Comparison of ENCODE assay signal across 1 cellular context in genomic region chr17:40417609-40418427, GRCh38.
TF ChIP-seq lines count a peak whose summit lies in the region.

A gene with protein sequence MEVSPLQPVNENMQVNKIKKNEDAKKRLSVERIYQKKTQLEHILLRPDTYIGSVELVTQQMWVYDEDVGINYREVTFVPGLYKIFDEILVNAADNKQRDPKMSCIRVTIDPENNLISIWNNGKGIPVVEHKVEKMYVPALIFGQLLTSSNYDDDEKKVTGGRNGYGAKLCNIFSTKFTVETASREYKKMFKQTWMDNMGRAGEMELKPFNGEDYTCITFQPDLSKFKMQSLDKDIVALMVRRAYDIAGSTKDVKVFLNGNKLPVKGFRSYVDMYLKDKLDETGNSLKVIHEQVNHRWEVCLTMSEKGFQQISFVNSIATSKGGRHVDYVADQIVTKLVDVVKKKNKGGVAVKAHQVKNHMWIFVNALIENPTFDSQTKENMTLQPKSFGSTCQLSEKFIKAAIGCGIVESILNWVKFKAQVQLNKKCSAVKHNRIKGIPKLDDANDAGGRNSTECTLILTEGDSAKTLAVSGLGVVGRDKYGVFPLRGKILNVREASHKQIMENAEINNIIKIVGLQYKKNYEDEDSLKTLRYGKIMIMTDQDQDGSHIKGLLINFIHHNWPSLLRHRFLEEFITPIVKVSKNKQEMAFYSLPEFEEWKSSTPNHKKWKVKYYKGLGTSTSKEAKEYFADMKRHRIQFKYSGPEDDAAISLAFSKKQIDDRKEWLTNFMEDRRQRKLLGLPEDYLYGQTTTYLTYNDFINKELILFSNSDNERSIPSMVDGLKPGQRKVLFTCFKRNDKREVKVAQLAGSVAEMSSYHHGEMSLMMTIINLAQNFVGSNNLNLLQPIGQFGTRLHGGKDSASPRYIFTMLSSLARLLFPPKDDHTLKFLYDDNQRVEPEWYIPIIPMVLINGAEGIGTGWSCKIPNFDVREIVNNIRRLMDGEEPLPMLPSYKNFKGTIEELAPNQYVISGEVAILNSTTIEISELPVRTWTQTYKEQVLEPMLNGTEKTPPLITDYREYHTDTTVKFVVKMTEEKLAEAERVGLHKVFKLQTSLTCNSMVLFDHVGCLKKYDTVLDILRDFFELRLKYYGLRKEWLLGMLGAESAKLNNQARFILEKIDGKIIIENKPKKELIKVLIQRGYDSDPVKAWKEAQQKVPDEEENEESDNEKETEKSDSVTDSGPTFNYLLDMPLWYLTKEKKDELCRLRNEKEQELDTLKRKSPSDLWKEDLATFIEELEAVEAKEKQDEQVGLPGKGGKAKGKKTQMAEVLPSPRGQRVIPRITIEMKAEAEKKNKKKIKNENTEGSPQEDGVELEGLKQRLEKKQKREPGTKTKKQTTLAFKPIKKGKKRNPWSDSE (N-terminal part only) (minus strand): TSS chr17:40417896. CDS start chr17:40417791, 105 bp downstream.

TF ChIP-seq in K562, 482 proteins besides CTCF, POLR2A, EP300 and RAD21 (continued from another document and continues in another):
- peak; percentile 92 for TF ChIP-seq CEBPZ (IDR thresholded peaks at IDR 0.05; ENCODE audit: borderline replicate concordance, low read depth, low read length)
- TF ChIP-seq CREB5 (CRISPR knock-in tag; IDR thresholded peaks at IDR 0.05) = no peak
- no peak; the same call in 1 of the 2 replicates for TF ChIP-seq MIER1 (IDR thresholded peaks at IDR 0.05; ENCODE audit: low read depth)
- no peak for TF ChIP-seq GTF3C2 (IDR thresholded peaks at IDR 0.05; ENCODE audit: borderline replicate concordance, extremely low read depth, insufficient read length)
- peak; percentile 97 for TF ChIP-seq RBFOX2 (IDR thresholded peaks at IDR 0.05; ENCODE audit: low read depth, low read length)
- 0 out of 4 replicates have a peak, but pooled peaks of 1 of the 2 experiments have one; percentile 58 for TF ChIP-seq ARNT (IDR thresholded peaks at IDR 0.05)
- no peak for TF ChIP-seq ZNF311 (CRISPR knock-in tag; IDR thresholded peaks at IDR 0.05)
- TF ChIP-seq TCF7 (IDR thresholded peaks at IDR 0.05; ENCODE audit: borderline replicate concordance) = no peak
- TF ChIP-seq JUND (IDR thresholded peaks at IDR 0.05; ENCODE audit: borderline replicate concordance, low read depth, low read length) = peak; percentile 49; the same call in 1 of the 2 replicates
- TF ChIP-seq JUND (tag; IDR thresholded peaks at IDR 0.05; ENCODE audit: borderline replicate concordance, low read depth, low read length) = no peak; the same call in 1 of the 3 replicates
- TF ChIP-seq CHD2 (IDR thresholded peaks at IDR 0.05; ENCODE audit: low read depth, low read length) = peak; percentile 90
- peak; percentile 28; the same call in 1 of the 2 replicates for TF ChIP-seq SIN3B (IDR thresholded peaks at IDR 0.05; ENCODE audit: low read depth)
- peak; percentile 64 for TF ChIP-seq POLR2AphosphoS5 (IDR thresholded peaks at IDR 0.05; ENCODE audit: control insufficient read depth, insufficient read depth, low read depth, low read length)
- peak; percentile 100 for TF ChIP-seq FOXM1 (IDR thresholded peaks at IDR 0.05; ENCODE audit: low read depth)
- TF ChIP-seq FOXM1 (CRISPR knock-in tag; IDR thresholded peaks at IDR 0.05; ENCODE audit: low read depth) = 0 out of 2 replicates have a peak, but pooled peaks have one; percentile 55
- TF ChIP-seq PHF8 (IDR thresholded peaks at IDR 0.05; ENCODE audit: borderline replicate concordance, low read length) = peak; percentile 80; the same call in 1 of the 2 replicates
- peak; percentile 100 for TF ChIP-seq PKNOX1 (IDR thresholded peaks at IDR 0.05)
- TF ChIP-seq, protein P1, sequence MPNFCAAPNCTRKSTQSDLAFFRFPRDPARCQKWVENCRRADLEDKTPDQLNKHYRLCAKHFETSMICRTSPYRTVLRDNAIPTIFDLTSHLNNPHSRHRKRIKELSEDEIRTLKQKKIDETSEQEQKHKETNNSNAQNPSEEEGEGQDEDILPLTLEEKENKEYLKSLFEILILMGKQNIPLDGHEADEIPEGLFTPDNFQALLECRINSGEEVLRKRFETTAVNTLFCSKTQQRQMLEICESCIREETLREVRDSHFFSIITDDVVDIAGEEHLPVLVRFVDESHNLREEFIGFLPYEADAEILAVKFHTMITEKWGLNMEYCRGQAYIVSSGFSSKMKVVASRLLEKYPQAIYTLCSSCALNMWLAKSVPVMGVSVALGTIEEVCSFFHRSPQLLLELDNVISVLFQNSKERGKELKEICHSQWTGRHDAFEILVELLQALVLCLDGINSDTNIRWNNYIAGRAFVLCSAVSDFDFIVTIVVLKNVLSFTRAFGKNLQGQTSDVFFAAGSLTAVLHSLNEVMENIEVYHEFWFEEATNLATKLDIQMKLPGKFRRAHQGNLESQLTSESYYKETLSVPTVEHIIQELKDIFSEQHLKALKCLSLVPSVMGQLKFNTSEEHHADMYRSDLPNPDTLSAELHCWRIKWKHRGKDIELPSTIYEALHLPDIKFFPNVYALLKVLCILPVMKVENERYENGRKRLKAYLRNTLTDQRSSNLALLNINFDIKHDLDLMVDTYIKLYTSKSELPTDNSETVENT (CRISPR knock-in tag; IDR thresholded peaks at IDR 0.05) = peak; percentile 74; the same call in 1 of the 2 replicates
- TF ChIP-seq HMG20A (CRISPR knock-in tag; conservative IDR thresholded peaks at IDR 0.05) = no peak
- no peak for TF ChIP-seq BRCA1 (IDR thresholded peaks at IDR 0.05)
- no peak for TF ChIP-seq BRCA1 (CRISPR knock-in tag; IDR thresholded peaks at IDR 0.05)
- TF ChIP-seq, protein P2, sequence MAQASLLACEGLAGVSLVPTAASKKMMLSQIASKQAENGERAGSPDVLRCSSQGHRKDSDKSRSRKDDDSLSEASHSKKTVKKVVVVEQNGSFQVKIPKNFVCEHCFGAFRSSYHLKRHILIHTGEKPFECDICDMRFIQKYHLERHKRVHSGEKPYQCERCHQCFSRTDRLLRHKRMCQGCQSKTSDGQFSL (CRISPR knock-in tag; IDR thresholded peaks at IDR 0.05) = 0 out of 2 replicates have a peak, but pooled peaks have one; percentile 45
- TF ChIP-seq, protein P2 (tag; IDR thresholded peaks at IDR 0.05) = no peak
- TF ChIP-seq TBP (optimal IDR thresholded peaks at IDR 0.05; ENCODE audit: low read depth, low read length) = peak; percentile 79
- peak; percentile 53 to 84 for TF ChIP-seq E2F6 (IDR thresholded peaks at IDR 0.05; ENCODE audit: borderline replicate concordance in 1 of 2, extremely low read depth in 1 of 2, insufficient read depth in 1 of 2, insufficient read length in 1 of 2, low read depth in 1 of 2, low read length in 1 of 2, poor library complexity in 1 of 2, severe bottlenecking in 1 of 2)
- no peak for TF ChIP-seq TEAD4 (IDR thresholded peaks at IDR 0.05; ENCODE audit: low read length)
- TF ChIP-seq TEAD4 (CRISPR knock-in tag; IDR thresholded peaks at IDR 0.05; ENCODE audit: borderline replicate concordance) = no peak
- peak; percentile 81 for TF ChIP-seq CREM (IDR thresholded peaks at IDR 0.05; ENCODE audit: low read depth)
- TF ChIP-seq YY1 (IDR thresholded peaks at IDR 0.05; ENCODE audit: borderline replicate concordance in 1 of 3, control insufficient read depth in 1 of 3, extremely low read depth in 1 of 3, insufficient read depth in 3 of 3, insufficient read length in 1 of 3, insufficient replicate concordance in 2 of 3, low read depth in 1 of 3, low read length in 2 of 3) = peak in 1 of 3 experiments; percentile 36
- TF ChIP-seq CHAMP1 (IDR thresholded peaks at IDR 0.05) = peak; percentile 91
- TF ChIP-seq, protein P3, sequence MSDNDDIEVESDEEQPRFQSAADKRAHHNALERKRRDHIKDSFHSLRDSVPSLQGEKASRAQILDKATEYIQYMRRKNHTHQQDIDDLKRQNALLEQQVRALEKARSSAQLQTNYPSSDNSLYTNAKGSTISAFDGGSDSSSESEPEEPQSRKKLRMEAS (CRISPR knock-in tag; IDR thresholded peaks at IDR 0.05) = peak; percentile 35; the same call in 1 of the 2 replicates
- TF ChIP-seq ZNF212 (CRISPR knock-in tag; IDR thresholded peaks at IDR 0.05) = no peak
- TF ChIP-seq ZNF24 (IDR thresholded peaks at IDR 0.05) = no peak
- no peak for TF ChIP-seq NONO (IDR thresholded peaks at IDR 0.05; ENCODE audit: low read depth in 2 of 2, low read length in 1 of 2)
- no peak for TF ChIP-seq NR1H2 (CRISPR knock-in tag; IDR thresholded peaks at IDR 0.05)
